ENCODE assay signal across 8 cellular contexts in genomic region chr1:222711319-222712252, GRCh38. TPM values are rescaled to one million over a fixed set of nuclear protein-coding genes. Genes with fewer than 3 reads are reported as not detected.
DNase-seq lines count a peak whose midpoint lies in the region; ATAC-seq and TF ChIP-seq lines count a peak whose summit lies in the region.

No MANE protein-coding gene starts in this region.

- H3K27ac ChIP-seq in HUES64 (ENCODE audit: low read depth, low read length), result peak overlapping the region; percentile 34
- H3K27ac ChIP-seq in neural cell (ENCODE audit: low read length), result peak overlapping the region; percentile 50

- H3K9me3 ChIP-seq in HUES64 (ENCODE audit: insufficient read depth, low read depth, low read length) (no peaks in the 10 kb centered on the region), neural cell (ENCODE audit: low read length) (no peaks in the 10 kb centered on the region)

- H3K4me3 Mint-ChIP-seq in activated T-helper 2 cell treated with anti-CD3 and anti-CD28 coated beads, Interferon-gamma antibody, Interleukin-2, Interleukin-4, amounts not matched to agents 10 μg/mL and 5 μg/mL and 100 μg/mL, durations not matched to agents 14 hours and 24 hours and 36 hours (ENCODE audit: low read depth), result peak overlapping the region; percentile 99

- no peaks in the 10 kb centered on the region for H3K9me3 Mint-ChIP-seq in activated T-helper 2 cell treated with anti-CD3 and anti-CD28 coated beads, Interferon-gamma antibody, Interleukin-2, Interleukin-4, amounts not matched to agents 10 μg/mL and 5 μg/mL and 100 μg/mL, durations not matched to agents 14 hours and 24 hours and 36 hours

- no peaks in the 10 kb centered on the region for H3F3A ChIP-seq in neural cell (ENCODE audit: insufficient read depth, low read length, poor library complexity, severe bottlenecking)

- peaks cover 50% of the 10 kb centered on the region for H3K36me3 Mint-ChIP-seq in activated T-helper 2 cell treated with anti-CD3 and anti-CD28 coated beads, Interferon-gamma antibody, Interleukin-2, Interleukin-4, amounts not matched to agents 10 μg/mL and 5 μg/mL and 100 μg/mL, durations not matched to agents 14 hours and 24 hours and 36 hours (ENCODE audit: low read depth)

- H3K9me2 ChIP-seq in neural cell (ENCODE audit: insufficient read depth, low read length), result no peaks in the 10 kb centered on the region

- H2AFZ ChIP-seq in neural cell (ENCODE audit: low read depth, low read length), result peak overlapping the region; percentile 65

- DNase-seq in DMS53 (lab: John Stamatoyannopoulos, UW), result peak; percentile 76
- peak; percentile 88 for DNase-seq in RPMI7951 (ENCODE audit: low read depth)
- DNase-seq in activated T-helper 2 cell treated with anti-CD3 and anti-CD28 coated beads, Interferon-gamma antibody, Interleukin-2, Interleukin-4, amounts not matched to agents 10 μg/mL and 5 μg/mL and 100 μg/mL, durations not matched to agents 14 hours and 24 hours and 36 hours (ENCODE audit: low spot score), result peak; percentile 73
- DNase-seq in fibroblast of peridontal ligament (ENCODE audit: extremely low read depth), result peak; percentile 63
- DNase-seq in superior temporal gyrus (ENCODE audit: extremely low spot score), result peak; percentile 40

- H3K79me2 ChIP-seq in neural cell (replicated peaks; ENCODE audit: insufficient read depth, low read length), result peaks cover 45% of the 10 kb centered on the region

- H3K36me3 ChIP-seq in HUES64 (ENCODE audit: insufficient read depth, low read length), result peaks cover 9% of the 10 kb centered on the region
- H3K36me3 ChIP-seq in neural cell (ENCODE audit: insufficient read depth, low read length), result no peaks in the 10 kb centered on the region

- intact Hi-C loops in activated T-helper 2 cell treated with anti-CD3 and anti-CD28 coated beads, Interferon-gamma antibody, Interleukin-2, Interleukin-4, amounts not matched to agents 10 μg/mL and 5 μg/mL and 100 μg/mL, durations not matched to agents 14 hours and 24 hours and 36 hours (cut with micrococcal nuclease), result loop anchor here (1.0 to 5.0 kb wide), 3 partner anchors 67 to 246 kb away; no protein-coding TSS in a partner anchor

- ATAC-seq in GM21529 (IDR thresholded peaks at IDR 0.05; ENCODE audit: unreplicated experiment), result peak; percentile 39

- WGBS in HUES64, result under 1% methylated on average over 41 of the region's 42 CpGs

- no peaks in the 10 kb centered on the region for H4K20me1 ChIP-seq in neural cell (ENCODE audit: insufficient read depth)

- no peaks in the 10 kb centered on the region for H3K27me3 Mint-ChIP-seq in activated T-helper 2 cell treated with anti-CD3 and anti-CD28 coated beads, Interferon-gamma antibody, Interleukin-2, Interleukin-4, amounts not matched to agents 10 μg/mL and 5 μg/mL and 100 μg/mL, durations not matched to agents 14 hours and 24 hours and 36 hours (ENCODE audit: low read depth)

- H3K4me2 ChIP-seq in neural cell (ENCODE audit: low read length), result peak overlapping the region; percentile 76

- H3K4me1 ChIP-seq in HUES64 (ENCODE audit: insufficient read depth, low read length), result peaks cover 6% of the 10 kb centered on the region; the same call in 1 of the 2 replicates

- peak overlapping the region; percentile 96 for H3K4me3 ChIP-seq in HUES64 (ENCODE audit: low read length)
- peak overlapping the region; percentile 77 for H3K4me3 ChIP-seq in neural cell (ENCODE audit: low read length)

- H3K27me3 ChIP-seq in HUES64 (ENCODE audit: insufficient read depth, low read length) (no peaks in the 10 kb centered on the region), neural cell (ENCODE audit: insufficient read depth, low read depth, low read length) (no peaks in the 10 kb centered on the region)

- peak overlapping the region; percentile 87 for H3K9ac ChIP-seq in HUES64 (ENCODE audit: low read depth, low read length)
- H3K9ac ChIP-seq in neural cell (ENCODE audit: low read length), result peak overlapping the region; percentile 61

- TF ChIP-seq CTCF in neural cell (IDR thresholded peaks at IDR 0.05; ENCODE audit: poor library complexity, severe bottlenecking), result no peak

- TF ChIP-seq RAD21 in neural cell (conservative IDR thresholded peaks at IDR 0.05), result peak; percentile 12

- peaks cover 30% of the 10 kb centered on the region for H3K4me1 Mint-ChIP-seq in activated T-helper 2 cell treated with anti-CD3 and anti-CD28 coated beads, Interferon-gamma antibody, Interleukin-2, Interleukin-4, amounts not matched to agents 10 μg/mL and 5 μg/mL and 100 μg/mL, durations not matched to agents 14 hours and 24 hours and 36 hours (ENCODE audit: low read depth)

- H3K27ac Mint-ChIP-seq in activated T-helper 2 cell treated with anti-CD3 and anti-CD28 coated beads, Interferon-gamma antibody, Interleukin-2, Interleukin-4, amounts not matched to agents 10 μg/mL and 5 μg/mL and 100 μg/mL, durations not matched to agents 14 hours and 24 hours and 36 hours, result peak overlapping the region; percentile 95

- TF ChIP-seq EP300 in neural cell (conservative IDR thresholded peaks at IDR 0.05; ENCODE audit: poor library complexity, severe bottlenecking), result no peak

TF ChIP-seq in neural cell, 6 proteins besides CTCF, POLR2A, EP300 and RAD21:
- TF ChIP-seq POLR2AphosphoS5 (IDR thresholded peaks at IDR 0.05) (no peak), MXI1 (conservative IDR thresholded peaks at IDR 0.05; ENCODE audit: poor library complexity, severe bottlenecking) (peak; percentile 68)

RNA-seq across cellular contexts. Expression of gene AIDA, which starts 0.7 kb away (rescaled TPM):
- 83.4 TPM for polyA plus RNA-seq in HUES64 (2013, experiment 1 of 2)
- polyA plus RNA-seq in HUES64 (2013, experiment 2 of 2), result 89.5 TPM
- 37.0 and 44.3 TPM in 2 replicates for total RNA-seq in RPMI7951 (2014; rRNA removed; shearing (Covaris generic))
- 41.9 and 45.7 TPM in 2 replicates for total RNA-seq in activated T-helper 2 cell treated with anti-CD3 and anti-CD28 coated beads, Interferon-gamma antibody, Interleukin-2, Interleukin-4, amounts not matched to agents 10 μg/mL and 5 μg/mL and 100 μg/mL, durations not matched to agents 14 hours and 24 hours and 36 hours
- 13.6 and 13.9 TPM in 2 replicates for polyA plus RNA-seq in neural cell
- polyA minus RNA-seq in neural cell, result 18.5 and 26.4 TPM in 2 replicates

RNA-seq across cellular contexts. Expression of gene BROX, which starts 0.8 kb away (rescaled TPM):
- 16.8 TPM for polyA plus RNA-seq in HUES64 (2013, experiment 1 of 2)
- polyA plus RNA-seq in HUES64 (2013, experiment 2 of 2), result 21.1 TPM
- total RNA-seq in RPMI7951 (2014; rRNA removed; shearing (Covaris generic)), result 55.6 and 74.5 TPM in 2 replicates
- total RNA-seq in activated T-helper 2 cell treated with anti-CD3 and anti-CD28 coated beads, Interferon-gamma antibody, Interleukin-2, Interleukin-4, amounts not matched to agents 10 μg/mL and 5 μg/mL and 100 μg/mL, durations not matched to agents 14 hours and 24 hours and 36 hours, result 34.3 and 37.7 TPM in 2 replicates
- polyA plus RNA-seq in neural cell, result 20.1 and 22.6 TPM in 2 replicates
- 48.5 and 69.2 TPM in 2 replicates for polyA minus RNA-seq in neural cell

RNA-seq across cellular contexts. Expression of gene FAM177B, which starts 25.4 kb away (rescaled TPM):
- not detected for polyA plus RNA-seq in HUES64 (2013, experiment 1 of 2)
- not detected for polyA plus RNA-seq in HUES64 (2013, experiment 2 of 2)
- total RNA-seq in RPMI7951 (2014; rRNA removed; shearing (Covaris generic)), result not detected in 2 replicates
- total RNA-seq in activated T-helper 2 cell treated with anti-CD3 and anti-CD28 coated beads, Interferon-gamma antibody, Interleukin-2, Interleukin-4, amounts not matched to agents 10 μg/mL and 5 μg/mL and 100 μg/mL, durations not matched to agents 14 hours and 24 hours and 36 hours, result not detected in 2 replicates
- not detected in 2 replicates for polyA plus RNA-seq in neural cell
- polyA minus RNA-seq in neural cell, result not detected in 2 replicates

Comparison
In these comparisons a context has a peak if more than half of its experiments do, and no peak if none do; other contexts are left out.
1. Peak in every context shown above with its lines: DNase-seq, ATAC-seq, H3K4me3 ChIP-seq and H3K27ac ChIP-seq.